In genomic region chr1:110390096-110390495, GRCh38 we compare ENCODE assay signal across 10 cellular contexts. TPM values are rescaled to one million over a fixed set of nuclear protein-coding genes. Genes with fewer than 3 reads are reported as not detected.
DNase-seq lines count a peak whose midpoint lies in the region; ATAC-seq and TF ChIP-seq lines count a peak whose summit lies in the region.
"Had no signal": no experiment of that assay in that cellular context is flagged by ENCODE, and none has a peak within 500 bp of the region (broad histone marks: within the 10 kb centered on the region; RNA-seq: fewer than 3 reads in every experiment).

No MANE protein-coding gene starts in this region.

- no peaks in the 10 kb centered on the region for H3K9me3 ChIP-seq in ascending aorta
- H3K9me3 ChIP-seq in right atrium auricular region, result no peaks in the 10 kb centered on the region
- H3K9me3 ChIP-seq in sigmoid colon, result no peaks in the 10 kb centered on the region

- no peak for TF ChIP-seq EP300 in sigmoid colon (IDR thresholded peaks at IDR 0.05)

- peak; percentile 70 for DNase-seq in Daoy (ENCODE audit: low read depth)
- peak; percentile 21 to 85 for DNase-seq in ascending aorta (ENCODE audit: low spot score in 2 of 2)
- peak; percentile 75 for DNase-seq in right atrium auricular region (ENCODE audit: low spot score)
- DNase-seq in sigmoid colon, result peak; percentile 83
- no peak for DNase-seq in NCI-H146 treated with DMSO at 0.1 percent for 48 hours (lab: John Stamatoyannopoulos, UW; ENCODE audit: unreplicated experiment)
- no peak for DNase-seq in NCI-H1930 (lab: John Stamatoyannopoulos, UW)
- DNase-seq in activated CD4-positive, alpha-beta T cell treated with anti-CD3 and anti-CD28 coated beads, Interleukin-2, amount 50 U/mL, for 48 hours, result no peak
- DNase-seq: effector memory CD8-positive, alpha-beta T cell had no signal

- no peak for TF ChIP-seq CTCF in ascending aorta (IDR thresholded peaks at IDR 0.05)
- TF ChIP-seq CTCF in right atrium auricular region (IDR thresholded peaks at IDR 0.05), result no peak
- no peak for TF ChIP-seq CTCF in sigmoid colon (IDR thresholded peaks at IDR 0.05)

- H3K4me3 ChIP-seq in ascending aorta, result peak overlapping the region; percentile 55 to 60
- peak overlapping the region; percentile 24 to 30 for H3K4me3 ChIP-seq in right atrium auricular region
- peak overlapping the region; percentile 17 to 37 (median 30) for H3K4me3 ChIP-seq in sigmoid colon

- no peak for TF ChIP-seq POLR2A in sigmoid colon (IDR thresholded peaks at IDR 0.05)

- ATAC-seq in HG02642 (IDR thresholded peaks at IDR 0.05; ENCODE audit: poor library complexity, unreplicated experiment), result no peak
- ATAC-seq: activated CD4-positive, CD25-positive, alpha-beta regulatory T cell treated with anti-CD3 and anti-CD28 coated beads, Interleukin-2, amount 50 U/mL, for 24 hours; effector memory CD8-positive, alpha-beta T cell had no signal

- H3K4me1 ChIP-seq in ascending aorta (peaks cover 5 to 22% of the 10 kb centered on the region in 2 donors), right atrium auricular region (no peaks in the 10 kb centered on the region), sigmoid colon (peaks cover 0 to 4% (median 2%) of the 10 kb centered on the region in 4 donors)

- H3K36me3 ChIP-seq in ascending aorta, result peaks cover 0 to 1% of the 10 kb centered on the region in 2 donors
- no peaks in the 10 kb centered on the region for H3K36me3 ChIP-seq in right atrium auricular region
- peaks cover 0 to under 1% (median 0%) of the 10 kb centered on the region in 4 donors for H3K36me3 ChIP-seq in sigmoid colon

- peak overlapping the region; percentile 73 to 84 for H3K27ac ChIP-seq in ascending aorta
- peak overlapping the region; percentile 9 to 29 for H3K27ac ChIP-seq in right atrium auricular region
- H3K27ac ChIP-seq in sigmoid colon, result peak overlapping the region; percentile 65 to 75 (median 66)

- 81 to 89% methylated on average over 6 of the region's 6 CpGs for WGBS in sigmoid colon, 2 donors

- H3K27me3 ChIP-seq in ascending aorta (no peaks in the 10 kb centered on the region), right atrium auricular region (no peaks in the 10 kb centered on the region), sigmoid colon (no peaks in the 10 kb centered on the region)

- intact Hi-C loops in ascending aorta (cut with DNase I) (loop anchor here (1.0 to 2.0 kb wide), 3 partner anchors 17 to 179 kb away; partner anchors contain the start of genes KCNC4, LAMTOR5 and RBM15), sigmoid colon (cut with DNase I) (no loop called here)

RNA-seq across cellular contexts. Expression of gene SLC16A4, which starts 0.7 kb away (rescaled TPM):
- total RNA-seq in Daoy (2014; rRNA removed; shearing (Covaris generic)), result 3.9 and 6.8 TPM in 2 replicates
- total RNA-seq in ascending aorta (5.6 TPM), right atrium auricular region (1 to 10 TPM; 4.7 to 8.9 TPM), sigmoid colon (10 to 100 TPM in 1 of 4 donors, 1 to 10 TPM in 3; 3.7 to 10.2 (median 7.5) TPM)
- 1 to 10 TPM in 2 of 3 donors, not detected in 1; 1.6 to 3.0 TPM for polyA plus RNA-seq in sigmoid colon

RNA-seq across cellular contexts. Expression of gene LAMTOR5, which starts 17.4 kb away (rescaled TPM):
- 123 and 189 TPM in 2 replicates for total RNA-seq in Daoy (2014; rRNA removed; shearing (Covaris generic))
- total RNA-seq in ascending aorta, result 21.7 TPM
- 100 to 1,000 TPM; 142 to 177 TPM for total RNA-seq in right atrium auricular region
- total RNA-seq in sigmoid colon, result 100 to 1,000 TPM in 2 of 4 donors, 10 to 100 TPM in 2; 61.2 to 117 (median 91.4) TPM
- 100 to 1,000 TPM; 249 to 543 (median 418) TPM for polyA plus RNA-seq in sigmoid colon

RNA-seq across cellular contexts. Expression of gene RBM15, which starts 50.9 kb away (rescaled TPM):
- total RNA-seq in Daoy (2014; rRNA removed; shearing (Covaris generic)), result 39.1 and 39.7 TPM in 2 replicates
- 13.6 TPM for total RNA-seq in ascending aorta
- 10 to 100 TPM; 16.5 to 17.0 TPM for total RNA-seq in right atrium auricular region
- 10 to 100 TPM; 23.2 to 32.1 (median 25.5) TPM for total RNA-seq in sigmoid colon
- 1 to 10 TPM; 1.8 to 8.9 (median 2.5) TPM for polyA plus RNA-seq in sigmoid colon

Comparison
In these comparisons a context has a peak if more than half of its experiments do, and no peak if none do; other contexts are left out.
1. DNase-seq: peak in Daoy (single experiment), ascending aorta (2 of 2), right atrium auricular region (single experiment) and sigmoid colon (single experiment); none in NCI-H146 treated with DMSO at 0.1 percent for 48 hours (single experiment), NCI-H1930 (0 of 2) and activated CD4-positive, alpha-beta T cell treated with anti-CD3 and anti-CD28 coated beads, Interleukin-2, amount 50 U/mL, for 48 hours (0 of 2).
2. H3K27ac ChIP-seq: peak in every context shown above with its lines; median percentile 78 in ascending aorta; 66 in sigmoid colon; 19 in right atrium auricular region.
3. Peak in every context shown above with its lines, with median percentiles within 50 percentile points of each other: H3K4me3 ChIP-seq.